In genomic region chr10:43132796-43133195, GRCh38 we compare ENCODE assay signal across 19 cellular contexts. TPM values are rescaled to one million over a fixed set of nuclear protein-coding genes. Genes with fewer than 3 reads are reported as not detected.
"Had no signal": no experiment of that assay in that cellular context is flagged by ENCODE, and none has a peak within 500 bp of the region (broad histone marks: within the 10 kb centered on the region; RNA-seq: fewer than 3 reads in every experiment).

No MANE protein-coding gene starts in this region.

- H3K4me3 ChIP-seq: ascending aorta, coronary artery, gastrocnemius medialis, left lung, prostate gland, suprapubic skin, transverse colon, vagina had no signal

- H3K36me3 ChIP-seq: ascending aorta, gastrocnemius medialis, left lung, prostate gland, suprapubic skin, transverse colon, vagina had no signal

- ATAC-seq: esophagus mucosa; gastrocnemius medialis; left lung; right cardiac atrium; stimulated activated naive CD8-positive, alpha-beta T cell treated with anti-CD3 and anti-CD28 coated beads, Interleukin-15, Interleukin-2, amounts not matched to agents 100 U/mL and 50 U/mL, for 24 hours; T-cell had no signal

- H3K9me3 ChIP-seq: ascending aorta, gastrocnemius medialis, left lung, prostate gland, suprapubic skin, transverse colon, vagina had no signal

- H3K4me1 ChIP-seq: prostate gland had no signal

- H3K27me3 ChIP-seq: ascending aorta, gastrocnemius medialis, left lung, suprapubic skin, transverse colon, vagina had no signal

- DNase-seq: activated CD4-positive, alpha-beta T cell treated with anti-CD3 and anti-CD28 coated beads, Interleukin-2, amount 50 U/mL, for 4 hours; activated effector memory CD4-positive, alpha-beta T cell treated with anti-CD3 and anti-CD28 coated beads, Interleukin-2, amount 50 U/mL, for 16 hours; activated T-cell treated with anti-CD3 and anti-CD28 coated beads, Interleukin-2, amount 50 U/mL, for 24 hours; effector CD4-positive, alpha-beta T cell; gastrocnemius medialis; right cardiac atrium; stimulated activated CD4-positive, alpha-beta T cell treated with anti-CD3 and anti-CD28 coated beads, Interleukin-2, amount 100 ng/mL, for 24 hours; stimulated activated naive CD8-positive, alpha-beta T cell treated with anti-CD3 and anti-CD28 coated beads, Interleukin-15, Interleukin-2, amounts not matched to agents 100 U/mL and 50 U/mL, for 24 hours; T-cell; transverse colon had no signal

- H3K36me3 Mint-ChIP-seq: activated naive CD4-positive, alpha-beta T cell treated with anti-CD3 and anti-CD28 coated beads, Interleukin-2, amount 50 U/mL, for 24 hours; T-cell had no signal

- H3K27ac Mint-ChIP-seq: activated naive CD4-positive, alpha-beta T cell treated with anti-CD3 and anti-CD28 coated beads, Interleukin-2, amount 50 U/mL, for 24 hours; activated T-cell treated with anti-CD3 and anti-CD28 coated beads, Interleukin-2, amount 50 U/mL, for 24 hours; T-cell had no signal

- H3K27ac ChIP-seq: ascending aorta, coronary artery, gastrocnemius medialis, left lung, prostate gland, suprapubic skin, transverse colon, vagina had no signal

- H3K4me3 Mint-ChIP-seq: activated naive CD4-positive, alpha-beta T cell treated with anti-CD3 and anti-CD28 coated beads, Interleukin-2, amount 50 U/mL, for 24 hours; activated T-cell treated with anti-CD3 and anti-CD28 coated beads, Interleukin-2, amount 50 U/mL, for 24 hours; central memory CD8-positive, alpha-beta T cell; T-cell had no signal

- H3K9me3 Mint-ChIP-seq: activated naive CD4-positive, alpha-beta T cell treated with anti-CD3 and anti-CD28 coated beads, Interleukin-2, amount 50 U/mL, for 24 hours; activated T-cell treated with anti-CD3 and anti-CD28 coated beads, Interleukin-2, amount 50 U/mL, for 24 hours; central memory CD8-positive, alpha-beta T cell; T-cell had no signal

- H3K27me3 Mint-ChIP-seq: activated naive CD4-positive, alpha-beta T cell treated with anti-CD3 and anti-CD28 coated beads, Interleukin-2, amount 50 U/mL, for 24 hours; activated T-cell treated with anti-CD3 and anti-CD28 coated beads, Interleukin-2, amount 50 U/mL, for 24 hours; central memory CD8-positive, alpha-beta T cell; T-cell had no signal

RNA-seq across cellular contexts. Expression of gene RET, which starts 55.9 kb away (rescaled TPM):
- total RNA-seq: ascending aorta had no signal
